Comparison of ENCODE assay signal across 11 cellular contexts in genomic region chr19:46739290-46739771, GRCh38. TPM values are rescaled to one million over a fixed set of nuclear protein-coding genes. Genes with fewer than 3 reads are reported as not detected.
DNase-seq lines count a peak whose midpoint lies in the region; ATAC-seq and TF ChIP-seq lines count a peak whose summit lies in the region.
"Had no signal": no experiment of that assay in that cellular context is flagged by ENCODE, and none has a peak within 500 bp of the region (broad histone marks: within the 10 kb centered on the region; RNA-seq: fewer than 3 reads in every experiment).

No MANE protein-coding gene starts in this region.

- no peaks in the 10 kb centered on the region for H3K4me1 ChIP-seq in breast epithelium
- no peaks in the 10 kb centered on the region for H3K4me1 ChIP-seq in aorta (ENCODE audit: control insufficient read depth in 1 of 2, insufficient read depth in 2 of 2, low read length in 2 of 2)

- H3K27me3 Mint-ChIP-seq in MCF 10A (ENCODE audit: insufficient read depth, unreplicated experiment) = no peaks in the 10 kb centered on the region

- no peak overlapping the region for H3K27ac Mint-ChIP-seq in MCF 10A (ENCODE audit: low read depth, unreplicated experiment)

- H3K9me3 ChIP-seq in breast epithelium = no peaks in the 10 kb centered on the region
- H3K9me3 ChIP-seq in aorta (ENCODE audit: control insufficient read depth, low read length) = no peaks in the 10 kb centered on the region

- H3K27ac ChIP-seq in breast epithelium = peak overlapping the region; percentile 55 to 68
- peak overlapping the region in 1 of 2 donors; percentile 45 for H3K27ac ChIP-seq in aorta (ENCODE audit: low read depth in 1 of 2, low read length in 2 of 2)

- TF ChIP-seq POLR2A in breast epithelium (IDR thresholded peaks at IDR 0.05) (no peak), erythroblast (IDR thresholded peaks at IDR 0.05; ENCODE audit: low read length) (no peak)

- no TSS peak for BruUV-seq in MCF 10A (replicated peaks; lab: Mats Ljungman, UMichigan)

- intact Hi-C loops in breast epithelium (cut with DNase I; ENCODE audit: low total_unique reads) = no loop called here
- intact Hi-C loops in MCF 10A (cut with micrococcal nuclease) = no loop called here
- intact Hi-C loops in cardiac septum (cut with DNase I) = loop anchor here (5.0 kb wide), 1 partner anchor 238 kb away; no protein-coding TSS in a partner anchor
- intact Hi-C loops in aorta (cut with DNase I) = no loop called here

- H3K36me3 ChIP-seq in breast epithelium = no peaks in the 10 kb centered on the region
- H3K36me3 ChIP-seq in aorta (ENCODE audit: control insufficient read depth in 1 of 2, insufficient read depth in 2 of 2, low read length in 1 of 2) = no peaks in the 10 kb centered on the region

- peak overlapping the region in 1 of 3 donors; percentile 1 for H3K4me3 ChIP-seq in breast epithelium
- no peak overlapping the region for H3K4me3 ChIP-seq in aorta (ENCODE audit: low read length in 2 of 2)

- peaks cover 46% of the 10 kb centered on the region for H3K36me3 Mint-ChIP-seq in MCF 10A (ENCODE audit: insufficient read depth, unreplicated experiment)

- POLR2A ChIA-PET in MCF 10A (lab: Yijun Ruan, JAX) = no interaction called here

- DNase-seq in breast epithelium (ENCODE audit: low spot score in 2 of 2) (peak in 1 of 2 donors; percentile 61), MCF 10A (ENCODE audit: unreplicated experiment) (no peak), cardiac septum (ENCODE audit: low spot score) (peak; percentile 90), occipital lobe (lab: John Stamatoyannopoulos, UW) (peak; percentile 71), aorta (peak; percentile 60 to 81), erythroblast (lab: John Stamatoyannopoulos, UW) (no peak)
- DNase-seq: activated CD8-positive, alpha-beta memory T cell treated with anti-CD3 and anti-CD28 coated beads, Interleukin-2, amount 50 U/mL, for 48 hours; amniotic stem cell; stimulated activated CD4-positive, alpha-beta T cell treated with anti-CD3 and anti-CD28 coated beads, Interleukin-2, amount 100 ng/mL, for 48 hours had no signal

- WGBS in aorta, 2 donors = 6 to 11% methylated on average over 14 of the region's 14 CpGs

- peaks cover 16% of the 10 kb centered on the region for H3K4me1 Mint-ChIP-seq in MCF 10A (ENCODE audit: insufficient read depth, unreplicated experiment)

- H3K9me3 Mint-ChIP-seq in MCF 10A (ENCODE audit: unreplicated experiment) = no peaks in the 10 kb centered on the region

- TF ChIP-seq CTCF in breast epithelium (IDR thresholded peaks at IDR 0.05) (no peak), MCF 10A (IDR thresholded peaks at IDR 0.05; ENCODE audit: unreplicated experiment) (no peak)

- H3K27me3 ChIP-seq in breast epithelium (no peaks in the 10 kb centered on the region), aorta (ENCODE audit: control insufficient read depth in 1 of 2, insufficient read depth in 2 of 2, low read length in 1 of 2) (no peaks in the 10 kb centered on the region)

- CTCF ChIA-PET in MCF 10A (lab: Yijun Ruan, JAX) = interaction anchor here (0.8 to 1.3 kb wide), 2 partner anchors 11 kb away, joined by 3 to 6 read pairs; no protein-coding TSS in a partner anchor

- ATAC-seq in aorta (ENCODE audit: low FRiP score) (peak; percentile 61), HG03095 (IDR thresholded peaks at IDR 0.05; ENCODE audit: unreplicated experiment) (no peak), GM19397 (IDR thresholded peaks at IDR 0.05; ENCODE audit: unreplicated experiment) (no peak)

- H3K4me3 Mint-ChIP-seq in MCF 10A (ENCODE audit: unreplicated experiment) = no peak overlapping the region

RNA-seq across cellular contexts. Expression of gene FKRP, which starts 6.5 kb away (rescaled TPM):
- total RNA-seq in breast epithelium (10 to 100 TPM; 11.4 to 23.1 (median 12.1) TPM), MCF 10A (2022) (21.2 and 23.9 TPM in 2 replicates), cardiac septum (24.2 TPM), occipital lobe (11.7 TPM), aorta (10 to 100 TPM; 19.1 to 20.6 TPM)
- 10 to 100 TPM in 1 of 2 donors, 1 to 10 TPM in 1; 3.9 to 13.0 TPM for polyA plus RNA-seq in aorta

RNA-seq across cellular contexts. Expression of gene STRN4, which starts 6.9 kb away (rescaled TPM):
- total RNA-seq in breast epithelium = 10 to 100 TPM; 45.0 to 57.0 (median 53.7) TPM
- 90.1 and 92.3 TPM in 2 replicates for total RNA-seq in MCF 10A (2022)
- total RNA-seq in cardiac septum = 54.2 TPM
- 85.2 TPM for total RNA-seq in occipital lobe
- 10 to 100 TPM; 63.4 to 69.8 TPM for total RNA-seq in aorta
- 10 to 100 TPM; 26.8 to 45.6 TPM for polyA plus RNA-seq in aorta

RNA-seq across cellular contexts. Expression of gene PRKD2, which starts 22.4 kb away (rescaled TPM):
- total RNA-seq in breast epithelium (10 to 100 TPM; 13.1 to 36.7 (median 25.5) TPM), MCF 10A (2022) (30.4 and 35.9 TPM in 2 replicates), cardiac septum (13.3 TPM), occipital lobe (4.7 TPM), aorta (10 to 100 TPM; 42.2 to 62.6 TPM)
- 10 to 100 TPM; 15.3 to 79.2 TPM for polyA plus RNA-seq in aorta

RNA-seq across cellular contexts. Expression of gene SLC1A5, which starts 49.1 kb away (rescaled TPM):
- 100 to 1,000 TPM; 121 to 146 (median 121) TPM for total RNA-seq in breast epithelium
- 372 and 417 TPM in 2 replicates for total RNA-seq in MCF 10A (2022)
- 6.8 TPM for total RNA-seq in cardiac septum
- total RNA-seq in occipital lobe = 3.3 TPM
- 10 to 100 TPM; 42.8 to 56.3 TPM for total RNA-seq in aorta
- 10 to 100 TPM; 15.4 to 44.4 TPM for polyA plus RNA-seq in aorta

Comparison
In these comparisons a context has a peak if more than half of its experiments do, and no peak if none do; other contexts are left out.
1. DNase-seq: peak in cardiac septum (single experiment), occipital lobe (single experiment) and aorta (2 of 2); none in MCF 10A (single experiment) and erythroblast (0 of 2).